Comparison of ENCODE assay signal across 7 cellular contexts in genomic region chr22:36160499-36160942, GRCh38. TPM values are rescaled to one million over a fixed set of nuclear protein-coding genes. Genes with fewer than 3 reads are reported as not detected.
DNase-seq lines count a peak whose midpoint lies in the region; ATAC-seq and TF ChIP-seq lines count a peak whose summit lies in the region.

Gene APOL3 (minus strand): TSS chr22:36160755. CDS start chr22:36149055, 11,700 bp downstream.

- H3K36me3 ChIP-seq in GM23248 (ENCODE audit: low read depth): no peaks in the 10 kb centered on the region
- H3K36me3 ChIP-seq in esophagus (ENCODE audit: control insufficient read depth in 2 of 2, insufficient read depth in 2 of 2, low read length in 1 of 2): peaks cover 0 to 2% of the 10 kb centered on the region in 2 donors

- H3K9me3 ChIP-seq in GM23248 (ENCODE audit: low read depth) (no peaks in the 10 kb centered on the region), esophagus (ENCODE audit: control insufficient read depth in 2 of 2, insufficient read depth in 1 of 2, low read depth in 1 of 2, low read length in 1 of 2) (no peaks in the 10 kb centered on the region)

- H3K27ac ChIP-seq in GM23248 (no peak within 1 kb of the TSS), esophagus (ENCODE audit: low read depth in 2 of 2, low read length in 1 of 2) (peak within 1 kb of the TSS; percentile 88 to 92)

- no peaks in the 10 kb centered on the region for H3K27me3 Mint-ChIP-seq in activated CD4-positive, alpha-beta memory T cell treated with anti-CD3 and anti-CD28 coated beads, Interleukin-2, amount 10 ng/mL, durations not matched to agents 7 days and 5 days
- H3K27me3 Mint-ChIP-seq in osteocyte (ENCODE audit: unreplicated experiment): peaks cover 25% of the 10 kb centered on the region

- no peaks in the 10 kb centered on the region for H3K9me3 Mint-ChIP-seq in activated CD4-positive, alpha-beta memory T cell treated with anti-CD3 and anti-CD28 coated beads, Interleukin-2, amount 10 ng/mL, durations not matched to agents 7 days and 5 days
- H3K9me3 Mint-ChIP-seq in osteocyte (ENCODE audit: unreplicated experiment): no peaks in the 10 kb centered on the region

- CTCF ChIA-PET in activated CD4-positive, alpha-beta memory T cell treated with anti-CD3 and anti-CD28 coated beads, Interleukin-2, amount 10 ng/mL, durations not matched to agents 7 days and 5 days (lab: Charles Lee): interaction anchor here (0.8 to 2.7 kb wide), 9 partner anchors 8 to 326 kb away, joined by 3 to 15 read pairs (median 5); partner anchors contain the start of gene APOL2

- H3K4me3 ChIP-seq in GM23248: peak within 1 kb of the TSS; percentile 57
- H3K4me3 ChIP-seq in esophagus (ENCODE audit: low read depth in 1 of 2, low read length in 2 of 2): peak within 1 kb of the TSS; percentile 20 to 36

- TF ChIP-seq CTCF in osteocyte (IDR thresholded peaks at IDR 0.05): no peak

- H3K4me1 Mint-ChIP-seq in activated CD4-positive, alpha-beta memory T cell treated with anti-CD3 and anti-CD28 coated beads, Interleukin-2, amount 10 ng/mL, durations not matched to agents 7 days and 5 days: peaks cover 89% of the 10 kb centered on the region
- peaks cover 44% of the 10 kb centered on the region for H3K4me1 Mint-ChIP-seq in osteocyte (ENCODE audit: unreplicated experiment)

- in situ Hi-C loops in GM23248 (cut with MboI) (no loop called here), G401 (cut with HindIII; ENCODE audit: low sequenced_read_pairs) (no loop called here)

- peak within 1 kb of the TSS; percentile 63 for H3K9ac ChIP-seq in GM23248

- peaks cover 7% of the 10 kb centered on the region; the same call in 1 of the 2 replicates for H3F3A ChIP-seq in GM23248 (ENCODE audit: insufficient read depth)

- ATAC-seq in GM21423 (IDR thresholded peaks at IDR 0.05; ENCODE audit: unreplicated experiment) (no peak), GM21447 (IDR thresholded peaks at IDR 0.05; ENCODE audit: unreplicated experiment) (no peak)

- no peaks in the 10 kb centered on the region for H3K27me3 ChIP-seq in GM23248 (replicated peaks; ENCODE audit: insufficient read depth)
- no peaks in the 10 kb centered on the region for H3K27me3 ChIP-seq in esophagus (ENCODE audit: control insufficient read depth in 1 of 2, insufficient read depth in 2 of 2, low read length in 2 of 2)

- peak within 1 kb of the TSS; percentile 95 for H3K4me3 Mint-ChIP-seq in activated CD4-positive, alpha-beta memory T cell treated with anti-CD3 and anti-CD28 coated beads, Interleukin-2, amount 10 ng/mL, durations not matched to agents 7 days and 5 days
- H3K4me3 Mint-ChIP-seq in osteocyte (ENCODE audit: unreplicated experiment): peak within 1 kb of the TSS; percentile 35

- WGBS in GM23248 (ENCODE audit: low coverage in 1 of 2, low lambda C conversion rate in 2 of 2, missing lambda C conversion rate in 2 of 2), 2 experiments: 27 to 40% methylated on average over 3 of the region's 3 CpGs
- 12 to 15% methylated on average over 3 of the region's 3 CpGs for WGBS in esophagus, 2 donors

- H4K20me1 ChIP-seq in GM23248 (ENCODE audit: insufficient read depth): no peaks in the 10 kb centered on the region

- DNase-seq in GM23248 (peak; percentile 70), osteocyte (ENCODE audit: extremely low spot score, unreplicated experiment) (no peak), G401 (ENCODE audit: low spot score) (no peak)
- DNase-seq in activated CD4-positive, alpha-beta memory T cell treated with anti-CD3 and anti-CD28 coated beads, Interleukin-2, amount 10 ng/mL, durations not matched to agents 7 days and 5 days: peak; percentile 57

- H3K4me1 ChIP-seq in GM23248 (ENCODE audit: insufficient read depth): peaks cover 24% of the 10 kb centered on the region
- peaks cover 9 to 28% of the 10 kb centered on the region in 2 donors for H3K4me1 ChIP-seq in esophagus (ENCODE audit: control insufficient read depth in 2 of 2, insufficient read depth in 2 of 2, low read length in 1 of 2)

- H3K27ac Mint-ChIP-seq in activated CD4-positive, alpha-beta memory T cell treated with anti-CD3 and anti-CD28 coated beads, Interleukin-2, amount 10 ng/mL, durations not matched to agents 7 days and 5 days: peak within 1 kb of the TSS; percentile 95
- H3K27ac Mint-ChIP-seq in osteocyte (ENCODE audit: unreplicated experiment): peak within 1 kb of the TSS; percentile 77

- H2AFZ ChIP-seq in GM23248: peak within 1 kb of the TSS; percentile 86

- H3K4me2 ChIP-seq in GM23248 (ENCODE audit: unreplicated experiment): peak within 1 kb of the TSS; percentile 82

- POLR2A ChIA-PET in activated CD4-positive, alpha-beta memory T cell treated with anti-CD3 and anti-CD28 coated beads, Interleukin-2, amount 10 ng/mL, durations not matched to agents 7 days and 5 days (lab: Charles Lee): interaction anchor here (0.7 to 3.6 kb wide), 12 partner anchors 8 to 760 kb away, joined by 3 to 19 read pairs (median 3); partner anchors contain the start of genes APOL1, APOL2 and APOL6

- no peaks in the 10 kb centered on the region for H3K9me2 ChIP-seq in GM23248 (ENCODE audit: insufficient read depth)

- H3K79me2 ChIP-seq in GM23248 (ENCODE audit: insufficient read depth): no peaks in the 10 kb centered on the region

- H3K36me3 Mint-ChIP-seq in activated CD4-positive, alpha-beta memory T cell treated with anti-CD3 and anti-CD28 coated beads, Interleukin-2, amount 10 ng/mL, durations not matched to agents 7 days and 5 days (ENCODE audit: low read depth): peaks cover 43% of the 10 kb centered on the region
- H3K36me3 Mint-ChIP-seq in osteocyte (ENCODE audit: unreplicated experiment): no peaks in the 10 kb centered on the region

RNA-seq across cellular contexts. Expression of gene APOL3, which starts in this region (rescaled TPM):
- total RNA-seq in GM23248 (2014; rRNA removed; shearing (Covaris generic)): 5.5 and 6.2 TPM in 2 replicates
- 3.4 and 4.0 TPM in 2 replicates for polyA plus RNA-seq in GM23248 (2016; fragmentation: Nextera tagmentation; extraction: Ambion mirVana)
- 100 to 1,000 TPM; 119 to 121 TPM for total RNA-seq in activated CD4-positive, alpha-beta memory T cell treated with anti-CD3 and anti-CD28 coated beads, Interleukin-2, amount 10 ng/mL, durations not matched to agents 7 days and 5 days
- polyA plus RNA-seq in esophagus: 10 to 100 TPM; 10.2 to 10.6 TPM
- total RNA-seq in osteocyte: 10.1 and 10.8 TPM in 2 replicates
- total RNA-seq in G401 (2014; rRNA removed; shearing (Covaris generic)): not detected in 2 replicates

Comparison
In these comparisons a context has a peak if more than half of its experiments do, and no peak if none do; other contexts are left out.
1. RNA of gene APOL3 (total RNA-seq): 119 to 121 TPM in activated CD4-positive, alpha-beta memory T cell treated with anti-CD3 and anti-CD28 coated beads, Interleukin-2, amount 10 ng/mL, durations not matched to agents 7 days and 5 days; 10.1 to 10.8 TPM in osteocyte, 5.5 to 6.2 TPM in GM23248 and not detected in G401; every median in the first group is over 10 times any median in the second.
2. DNase-seq: peak in GM23248 (single experiment) and activated CD4-positive, alpha-beta memory T cell treated with anti-CD3 and anti-CD28 coated beads, Interleukin-2, amount 10 ng/mL, durations not matched to agents 7 days and 5 days (single experiment); none in osteocyte (single experiment) and G401 (single experiment).